In the genomic region with DNA sequence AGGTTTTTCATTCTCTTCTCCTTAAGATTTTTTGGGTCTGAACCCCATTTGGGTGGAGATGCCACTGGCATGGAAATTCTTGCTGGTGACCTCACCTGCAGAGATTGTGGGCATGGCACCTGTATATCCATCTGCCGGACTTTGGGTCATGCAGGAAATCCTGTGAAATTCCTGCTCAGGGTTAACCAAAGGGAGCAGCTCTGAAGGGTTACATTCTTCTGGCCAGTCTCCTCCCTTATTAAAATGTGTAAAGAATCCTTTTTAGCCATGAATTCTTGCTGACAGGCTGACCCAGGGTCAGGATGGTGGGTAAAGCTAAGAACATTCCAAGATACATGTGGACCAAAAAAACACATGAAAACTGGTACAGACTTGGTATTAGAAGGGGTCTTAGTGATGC, we compare ENCODE assay signal across 20 cellular contexts. TPM values are rescaled to one million over a fixed set of nuclear protein-coding genes. Genes with fewer than 3 reads are reported as not detected.
DNase-seq lines count a peak whose midpoint lies in the region; ATAC-seq and TF ChIP-seq lines count a peak whose summit lies in the region.
"Had no signal": no experiment of that assay in that cellular context is flagged by ENCODE, and none has a peak within 500 bp of the region (broad histone marks: within the 10 kb centered on the region; RNA-seq: fewer than 3 reads in every experiment).

No MANE protein-coding gene starts in this region.

- ATAC-seq in GM23338 (peak; percentile 38; the same call in 1 of the 3 replicates), RWPE2 (ENCODE audit: low read depth) (peak; percentile 45; the same call in 1 of the 3 replicates), HG02610 (IDR thresholded peaks at IDR 0.05; ENCODE audit: unreplicated experiment) (no peak), sciatic nerve (no peak)
- ATAC-seq: A549, HCT116, Panc1, SK-N-SH treated with all-trans-retinoic acid at 6 μM for 48 hours had no signal

- 70 to 95% methylated on average over 1 of the region's 1 CpG for WGBS in endodermal cell (ENCODE audit: insufficient coverage in 1 of 2, insufficient read length in 1 of 2), 2 experiments

- no peak overlapping the region for H2AFZ ChIP-seq in GM23338
- H2AFZ ChIP-seq: GM23248 had no signal

- intact Hi-C loops in sciatic nerve (cut with DNase I) = no loop called here

- no peaks in the 10 kb centered on the region for H3K79me2 ChIP-seq in GM23338 (replicated peaks; ENCODE audit: insufficient read depth)

- H4K20me1 ChIP-seq in GM23338 (replicated peaks; ENCODE audit: insufficient read depth) = no peaks in the 10 kb centered on the region

- H3K4me1 ChIP-seq in GM23338 (ENCODE audit: insufficient read depth) (peaks cover 27% of the 10 kb centered on the region), RWPE2 (ENCODE audit: insufficient read depth, poor library complexity, severe bottlenecking) (peaks cover 3% of the 10 kb centered on the region), endodermal cell (ENCODE audit: control insufficient read depth, insufficient read depth, low read length) (no peaks in the 10 kb centered on the region)
- H3K4me1 ChIP-seq: BE2C had no signal

- no peaks in the 10 kb centered on the region for H3K36me3 Mint-ChIP-seq in GM23338 (ENCODE audit: low read depth)
- H3K36me3 Mint-ChIP-seq in endodermal cell (ENCODE audit: low read depth) = no peaks in the 10 kb centered on the region
- H3K36me3 Mint-ChIP-seq in mesothelial cell of epicardium = no peaks in the 10 kb centered on the region

- H3K4me1 Mint-ChIP-seq in GM23338 = peaks cover 32% of the 10 kb centered on the region
- peaks cover 22% of the 10 kb centered on the region for H3K4me1 Mint-ChIP-seq in endodermal cell
- peaks cover 13% of the 10 kb centered on the region for H3K4me1 Mint-ChIP-seq in mesothelial cell of epicardium

- no peaks in the 10 kb centered on the region for H3K27me3 Mint-ChIP-seq in GM23338 (ENCODE audit: insufficient read depth, low read depth, poor library complexity)
- no peaks in the 10 kb centered on the region for H3K27me3 Mint-ChIP-seq in endodermal cell (ENCODE audit: insufficient read depth)
- no peaks in the 10 kb centered on the region for H3K27me3 Mint-ChIP-seq in mesothelial cell of epicardium (ENCODE audit: low read depth)

- H3K27me3 ChIP-seq in GM23338 (ENCODE audit: insufficient read depth) (no peaks in the 10 kb centered on the region), RWPE2 (ENCODE audit: insufficient read depth, poor library complexity, severe bottlenecking) (no peaks in the 10 kb centered on the region), endodermal cell (ENCODE audit: control insufficient read depth, insufficient read depth, low read length, poor library complexity, severe bottlenecking) (no peaks in the 10 kb centered on the region)
- H3K27me3 ChIP-seq: BE2C had no signal

- no peak overlapping the region for H3K4me2 ChIP-seq in GM23338
- H3K4me2 ChIP-seq: A549 had no signal

- H3F3A ChIP-seq in GM23338 (replicated peaks; ENCODE audit: low read depth) = no peaks in the 10 kb centered on the region

- no peak for TF ChIP-seq CTCF in GM23338 (conservative IDR thresholded peaks at IDR 0.05; ENCODE audit: low read depth in 2 of 2)
- TF ChIP-seq CTCF in RWPE2 (IDR thresholded peaks at IDR 0.05; ENCODE audit: poor library complexity, severe bottlenecking) = no peak
- no peak for TF ChIP-seq CTCF in endodermal cell (conservative IDR thresholded peaks at IDR 0.05)
- no peak for TF ChIP-seq CTCF in mesothelial cell of epicardium (IDR thresholded peaks at IDR 0.05; ENCODE audit: unreplicated experiment)
- TF ChIP-seq CTCF in GM13977 (IDR thresholded peaks at IDR 0.05; ENCODE audit: extremely low read depth, insufficient read depth, missing control alignments) = no peak

- H3K9me3 ChIP-seq in RWPE2 (ENCODE audit: severe bottlenecking) (no peaks in the 10 kb centered on the region), endodermal cell (ENCODE audit: control insufficient read depth, low read length) (no peaks in the 10 kb centered on the region)
- H3K9me3 ChIP-seq: A549, BE2C had no signal

- no peak overlapping the region for H3K27ac ChIP-seq in GM23338 (ENCODE audit: low read depth)
- no peak overlapping the region for H3K27ac ChIP-seq in RWPE2 (ENCODE audit: poor library complexity, severe bottlenecking)
- H3K27ac ChIP-seq in endodermal cell (ENCODE audit: low read depth, low read length) = no peak overlapping the region
- H3K27ac ChIP-seq: A549, GM23248 had no signal

- H3K4me3 ChIP-seq in GM23338 (no peak overlapping the region), RWPE2 (ENCODE audit: severe bottlenecking) (no peak overlapping the region), endodermal cell (ENCODE audit: low read length) (no peak overlapping the region)
- H3K4me3 ChIP-seq: A549, GM23248 had no signal

- H3K4me3 Mint-ChIP-seq in GM23338 (no peak overlapping the region), endodermal cell (no peak overlapping the region), mesothelial cell of epicardium (no peak overlapping the region)

- H3K9me2 ChIP-seq in GM23338 (ENCODE audit: insufficient read depth) = no peaks in the 10 kb centered on the region

- H3K27ac Mint-ChIP-seq in GM23338 (no peak overlapping the region), endodermal cell (no peak overlapping the region), mesothelial cell of epicardium (peak overlapping the region; percentile 21)

- H3K36me3 ChIP-seq in GM23338 (ENCODE audit: insufficient read depth) (0 out of 2 replicates have a peak, but pooled peaks cover 11% of the 10 kb centered on the region), RWPE2 (ENCODE audit: low read depth) (no peaks in the 10 kb centered on the region), endodermal cell (ENCODE audit: control insufficient read depth, insufficient read depth, low read length) (peaks cover 7% of the 10 kb centered on the region)
- H3K36me3 ChIP-seq: BE2C had no signal

- no peaks in the 10 kb centered on the region for H3K9me3 Mint-ChIP-seq in GM23338
- no peaks in the 10 kb centered on the region for H3K9me3 Mint-ChIP-seq in endodermal cell
- H3K9me3 Mint-ChIP-seq in mesothelial cell of epicardium = no peaks in the 10 kb centered on the region

- no peak for DNase-seq in GM23338 (ENCODE audit: low spot score)
- no peak for DNase-seq in RWPE2 (ENCODE audit: low spot score)
- peak; percentile 53 for DNase-seq in endodermal cell
- no peak for DNase-seq in mesothelial cell of epicardium (ENCODE audit: low spot score in 2 of 2, unreplicated experiment in 2 of 2)
- DNase-seq in activated CD8-positive, alpha-beta memory T cell treated with anti-CD3 and anti-CD28 coated beads, Interleukin-2, amount 50 U/mL, for 4 hours = no peak
- no peak for DNase-seq in sciatic nerve (ENCODE audit: low spot score)
- no peak for DNase-seq in GM13977 (ENCODE audit: low spot score)
- DNase-seq: BE2C, GM23248, MM.1S, NCI-H1048, NCI-H1417 treated with DMSO at 0.1 percent for 48 hours, NCI-H187 treated with DMSO at 0.1 percent for 48 hours, NCI-H510A, NCI-H748 treated with DMSO at 0.1 percent for 48 hours had no signal

- in situ Hi-C loops in GM13977 (cut with MboI; ENCODE audit: low pct_unique_long_range_greater_than_20kb, low sequenced_read_pairs, unreplicated experiment) = no loop called here

- H3K9ac ChIP-seq in endodermal cell (ENCODE audit: extremely low read depth, low read length, poor library complexity, severe bottlenecking) = no peak overlapping the region
- H3K9ac ChIP-seq: GM23248 had no signal

TF ChIP-seq in GM23338, 12 proteins besides CTCF, POLR2A, EP300 and RAD21 (continues in another document):
- TF ChIP-seq ZNF114 (CRISPR knock-in tag; IDR thresholded peaks at IDR 0.05) (no peak), ETS1 (IDR thresholded peaks at IDR 0.05) (no peak)

RNA-seq across cellular contexts. Expression of gene ARHGEF26, which starts 27.4 kb away (rescaled TPM):
- total RNA-seq in GM23338 (2014; rRNA removed; shearing (Covaris generic)) = 16.9 and 17.3 TPM in 2 replicates
- 7.3 and 9.4 TPM in 2 replicates for polyA plus RNA-seq in GM23338 (2016; fragmentation: Nextera tagmentation; extraction: Ambion mirVana)
- total RNA-seq in endodermal cell = 10 to 100 TPM; 10.1 to 12.4 TPM
- polyA plus RNA-seq in endodermal cell (2013, experiment 1 of 2) = 12.0 TPM
- polyA plus RNA-seq in endodermal cell (2013, experiment 2 of 2) = 10.0 TPM
- total RNA-seq in mesothelial cell of epicardium = 6.2 to 6.6 TPM (median 6.6 TPM) in 3 replicates
- 23.9 TPM for total RNA-seq in sciatic nerve

Comparison
In these comparisons a context has a peak if more than half of its experiments do, and no peak if none do; other contexts are left out.
1. ATAC-seq: peak in GM23338 (single experiment) and RWPE2 (single experiment); none in HG02610 (single experiment) and sciatic nerve (single experiment).